In genomic region chr16:89828199-89828869, GRCh38 we compare ENCODE assay signal across 8 cellular contexts. TPM values are rescaled to one million over a fixed set of nuclear protein-coding genes. Genes with fewer than 3 reads are reported as not detected.
A peak's percentile ranks its signal among the peaks of the same experiment; 100 is the strongest.
DNase-seq lines count a peak whose midpoint lies in the region; ATAC-seq and TF ChIP-seq lines count a peak whose summit lies in the region.

SPIRE2 (plus strand) TSS chr16:89828475; CDS start chr16:89828551, 76 bp downstream.

- in situ Hi-C loops in T47D (cut with HindIII; ENCODE audit: low pct_unique_long_range_greater_than_20kb, low sequenced_read_pairs) = no loop called here

- TF ChIP-seq CTCF in GM10248 (IDR thresholded peaks at IDR 0.05; ENCODE audit: control extremely low read depth, extremely low read depth, low read depth, missing control alignments) (no peak), VCaP (conservative IDR thresholded peaks at IDR 0.05) (no peak)

- ATAC-seq in HG03520 (IDR thresholded peaks at IDR 0.05; ENCODE audit: unreplicated experiment) = no peak

- peak within 1 kb of the TSS; percentile 66 for H3K27ac ChIP-seq in VCaP
- H3K27ac ChIP-seq in iPS-20b (ENCODE audit: low read length) = no peak within 1 kb of the TSS

- H3K36me3 ChIP-seq in iPS-20b (ENCODE audit: insufficient read depth, low read depth, low read length) (no peaks in the 10 kb centered on the region), skeletal muscle satellite cell (ENCODE audit: insufficient read depth, low read length) (no peaks in the 10 kb centered on the region)

- H3K4me1 ChIP-seq in iPS-20b (ENCODE audit: insufficient read depth, low read length) = peaks cover 5% of the 10 kb centered on the region; the same call in 1 of the 2 replicates
- H3K4me1 ChIP-seq in skeletal muscle satellite cell (ENCODE audit: control insufficient read depth, insufficient read depth, low read length) = peaks cover 8% of the 10 kb centered on the region

- peak within 1 kb of the TSS; percentile 18; the same call in 1 of the 2 replicates for H3K4me3 ChIP-seq in Jurkat, Clone E6-1 (ENCODE audit: low read length)
- H3K4me3 ChIP-seq in iPS-20b (ENCODE audit: low read length) (peak within 1 kb of the TSS; percentile 75), skeletal muscle satellite cell (ENCODE audit: low read length) (peak within 1 kb of the TSS; percentile 74)

- CTCF ChIA-PET in GM10248 (lab: Yijun Ruan, JAX) = interaction anchor here (2.0 kb wide), 1 partner anchor 32 kb away, joined by 14 read pairs; no protein-coding TSS in a partner anchor

- no peaks in the 10 kb centered on the region for H3K9me3 ChIP-seq in iPS-20b (ENCODE audit: insufficient read depth, low read depth, low read length)
- no peaks in the 10 kb centered on the region for H3K9me3 ChIP-seq in skeletal muscle satellite cell (replicated peaks; ENCODE audit: low read length)

- peak within 1 kb of the TSS; percentile 63 for H3K9ac ChIP-seq in iPS-20b (ENCODE audit: low read depth, low read length)
- peak within 1 kb of the TSS; percentile 46 for H3K9ac ChIP-seq in skeletal muscle satellite cell (ENCODE audit: low read depth, low read length)

- H3K27me3 ChIP-seq in iPS-20b (ENCODE audit: insufficient read depth, low read length) = no peaks in the 10 kb centered on the region; the same call in 1 of the 2 replicates
- no peaks in the 10 kb centered on the region for H3K27me3 ChIP-seq in skeletal muscle satellite cell (ENCODE audit: control insufficient read depth, insufficient read depth, low read length)

- H3K4me2 ChIP-seq in skeletal muscle satellite cell (ENCODE audit: low read length) = peak within 1 kb of the TSS; percentile 98

- POLR2A ChIA-PET in GM10248 (lab: Yijun Ruan, JAX) = no interaction called here

- DNase-seq in GM10248 (ENCODE audit: extremely low spot score) = peak; percentile 84
- DNase-seq in Jurkat, Clone E6-1 (ENCODE audit: low read depth, low spot score) = peak; percentile 32
- peak; percentile 40 to 91 for DNase-seq in T47D (ENCODE audit: low read depth in 1 of 2, low spot score in 1 of 2)
- DNase-seq in NCI-H2081 treated with DMSO at 0.1 percent for 48 hours (lab: John Stamatoyannopoulos, UW) = no peak

RNA-seq across cellular contexts. Expression of gene SPIRE2, which starts in this region (rescaled TPM):
- 0.96 TPM for polyA plus RNA-seq in Jurkat, Clone E6-1 (2012; ENCODE audit: insufficient read depth, insufficient read length)
- 2.0 and 3.5 TPM in 2 replicates for total RNA-seq in skeletal muscle satellite cell (2012; rRNA removed)

Comparison
In these comparisons a context has a peak if more than half of its experiments do, and no peak if none do; other contexts are left out.
1. H3K4me3 ChIP-seq: peak in every context shown above with its lines; median percentile 75 in iPS-20b; 74 in skeletal muscle satellite cell; 18 in Jurkat, Clone E6-1.